ENCODE assay signal across 9 cellular contexts in genomic region chr20:49461894-49462293, GRCh38.
"Had no signal": no experiment of that assay in that cellular context is flagged by ENCODE, and none has a peak within 500 bp of the region (broad histone marks: within the 10 kb centered on the region; RNA-seq: fewer than 3 reads in every experiment).

No MANE protein-coding gene starts in this region.

- H3K4me3 Mint-ChIP-seq: GM23338, H9, HFFc6, IgD-negative memory B cell had no signal

- FAIRE-seq: H1, H54 had no signal

- H3K4me3 ChIP-seq: GM23338 had no signal

- DNase-seq: H9, HCEC 1CT, HFFc6, KG1 had no signal

- H3K9me3 Mint-ChIP-seq: GM23338, H9, HFFc6 had no signal

- H3K27ac Mint-ChIP-seq: GM23338, H9, HFFc6, IgD-negative memory B cell had no signal

- H3K27ac ChIP-seq: HL-60 had no signal
